Comparison of ENCODE assay signal across 2 cellular contexts in the genomic region with DNA sequence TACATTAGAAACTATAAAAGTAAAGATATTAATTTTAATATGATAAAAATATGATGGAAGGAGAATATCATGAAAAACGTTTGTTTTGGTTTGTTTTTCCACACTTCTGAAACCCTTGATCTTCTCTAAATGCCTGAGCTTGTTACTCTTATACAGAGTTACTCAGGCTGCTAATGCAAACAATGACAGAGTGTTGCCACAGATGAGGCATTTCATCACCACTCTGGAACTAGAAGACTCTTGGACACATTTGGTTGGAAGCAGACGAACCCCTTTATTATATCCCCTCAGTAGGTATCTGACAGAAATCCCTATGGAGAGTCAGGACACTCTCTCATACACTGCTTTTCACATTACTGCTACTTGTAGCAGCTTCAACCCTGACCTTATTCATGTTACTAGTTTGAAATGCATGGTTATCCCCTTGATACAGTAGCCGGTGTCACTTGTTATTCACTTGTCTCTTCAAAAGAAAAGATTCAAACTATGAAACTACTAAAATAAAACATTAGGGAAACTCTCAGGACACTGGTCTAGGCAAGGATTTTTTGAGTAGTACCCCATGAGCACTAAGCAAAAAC.
A peak's percentile ranks its signal among the peaks of the same experiment; 100 is the strongest.
TF ChIP-seq lines count a peak whose summit lies in the region.

No MANE protein-coding gene starts in this region.

TF ChIP-seq in HEK293, 187 proteins besides CTCF, POLR2A, EP300 and RAD21:
- TF ChIP-seq, protein P1, sequence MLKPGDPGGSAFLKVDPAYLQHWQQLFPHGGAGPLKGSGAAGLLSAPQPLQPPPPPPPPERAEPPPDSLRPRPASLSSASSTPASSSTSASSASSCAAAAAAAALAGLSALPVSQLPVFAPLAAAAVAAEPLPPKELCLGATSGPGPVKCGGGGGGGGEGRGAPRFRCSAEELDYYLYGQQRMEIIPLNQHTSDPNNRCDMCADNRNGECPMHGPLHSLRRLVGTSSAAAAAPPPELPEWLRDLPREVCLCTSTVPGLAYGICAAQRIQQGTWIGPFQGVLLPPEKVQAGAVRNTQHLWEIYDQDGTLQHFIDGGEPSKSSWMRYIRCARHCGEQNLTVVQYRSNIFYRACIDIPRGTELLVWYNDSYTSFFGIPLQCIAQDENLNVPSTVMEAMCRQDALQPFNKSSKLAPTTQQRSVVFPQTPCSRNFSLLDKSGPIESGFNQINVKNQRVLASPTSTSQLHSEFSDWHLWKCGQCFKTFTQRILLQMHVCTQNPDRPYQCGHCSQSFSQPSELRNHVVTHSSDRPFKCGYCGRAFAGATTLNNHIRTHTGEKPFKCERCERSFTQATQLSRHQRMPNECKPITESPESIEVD (tag by site-specific recombination; IDR thresholded peaks at IDR 0.05) = peak; percentile 60; the same call in 1 of the 2 replicates
- no peak for TF ChIP-seq ZNF292 (tag by site-specific recombination; IDR thresholded peaks at IDR 0.05; ENCODE audit: borderline replicate concordance, low read depth)
- no peak for TF ChIP-seq ZNF544 (tag by site-specific recombination; IDR thresholded peaks at IDR 0.05)
- TF ChIP-seq, protein P2, sequence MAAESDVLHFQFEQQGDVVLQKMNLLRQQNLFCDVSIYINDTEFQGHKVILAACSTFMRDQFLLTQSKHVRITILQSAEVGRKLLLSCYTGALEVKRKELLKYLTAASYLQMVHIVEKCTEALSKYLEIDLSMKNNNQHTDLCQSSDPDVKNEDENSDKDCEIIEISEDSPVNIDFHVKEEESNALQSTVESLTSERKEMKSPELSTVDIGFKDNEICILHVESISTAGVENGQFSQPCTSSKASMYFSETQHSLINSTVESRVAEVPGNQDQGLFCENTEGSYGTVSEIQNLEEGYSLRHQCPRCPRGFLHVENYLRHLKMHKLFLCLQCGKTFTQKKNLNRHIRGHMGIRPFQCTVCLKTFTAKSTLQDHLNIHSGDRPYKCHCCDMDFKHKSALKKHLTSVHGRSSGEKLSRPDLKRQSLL (tag by site-specific recombination; IDR thresholded peaks at IDR 0.05) = no peak
- no peak for TF ChIP-seq KLF10 (tag by site-specific recombination; IDR thresholded peaks at IDR 0.05)
- TF ChIP-seq ZNF112 (tag by site-specific recombination; IDR thresholded peaks at IDR 0.05) = no peak
- no peak for TF ChIP-seq ZFP69B (tag by site-specific recombination; IDR thresholded peaks at IDR 0.05)
- TF ChIP-seq ZBTB20 (tag by site-specific recombination; IDR thresholded peaks at IDR 0.05) = peak; percentile 16; the same call in 1 of the 2 replicates
- no peak for TF ChIP-seq ZNF248 (tag by site-specific recombination; IDR thresholded peaks at IDR 0.05)
- TF ChIP-seq, protein P3, sequence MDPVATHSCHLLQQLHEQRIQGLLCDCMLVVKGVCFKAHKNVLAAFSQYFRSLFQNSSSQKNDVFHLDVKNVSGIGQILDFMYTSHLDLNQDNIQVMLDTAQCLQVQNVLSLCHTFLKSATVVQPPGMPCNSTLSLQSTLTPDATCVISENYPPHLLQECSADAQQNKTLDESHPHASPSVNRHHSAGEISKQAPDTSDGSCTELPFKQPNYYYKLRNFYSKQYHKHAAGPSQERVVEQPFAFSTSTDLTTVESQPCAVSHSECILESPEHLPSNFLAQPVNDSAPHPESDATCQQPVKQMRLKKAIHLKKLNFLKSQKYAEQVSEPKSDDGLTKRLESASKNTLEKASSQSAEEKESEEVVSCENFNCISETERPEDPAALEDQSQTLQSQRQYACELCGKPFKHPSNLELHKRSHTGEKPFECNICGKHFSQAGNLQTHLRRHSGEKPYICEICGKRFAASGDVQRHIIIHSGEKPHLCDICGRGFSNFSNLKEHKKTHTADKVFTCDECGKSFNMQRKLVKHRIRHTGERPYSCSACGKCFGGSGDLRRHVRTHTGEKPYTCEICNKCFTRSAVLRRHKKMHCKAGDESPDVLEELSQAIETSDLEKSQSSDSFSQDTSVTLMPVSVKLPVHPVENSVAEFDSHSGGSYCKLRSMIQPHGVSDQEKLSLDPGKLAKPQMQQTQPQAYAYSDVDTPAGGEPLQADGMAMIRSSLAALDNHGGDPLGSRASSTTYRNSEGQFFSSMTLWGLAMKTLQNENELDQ (tag by site-specific recombination; IDR thresholded peaks at IDR 0.05; ENCODE audit: low read depth) = no peak
- TF ChIP-seq ZNF2 (tag by site-specific recombination; IDR thresholded peaks at IDR 0.05) = no peak
- no peak for TF ChIP-seq ZNF366 (tag by site-specific recombination; conservative IDR thresholded peaks at IDR 0.05)
- no peak for TF ChIP-seq ZNF394 (tag by site-specific recombination; IDR thresholded peaks at IDR 0.05; ENCODE audit: borderline replicate concordance)
- peak; percentile 49 for TF ChIP-seq OSR2 (tag by site-specific recombination; IDR thresholded peaks at IDR 0.05)
TF ChIP-seq in HEK293: peak in this region for 3.

TF ChIP-seq in HepG2, 621 proteins besides CTCF, POLR2A, EP300 and RAD21 (continued from another document):
- TF ChIP-seq, protein P4, sequence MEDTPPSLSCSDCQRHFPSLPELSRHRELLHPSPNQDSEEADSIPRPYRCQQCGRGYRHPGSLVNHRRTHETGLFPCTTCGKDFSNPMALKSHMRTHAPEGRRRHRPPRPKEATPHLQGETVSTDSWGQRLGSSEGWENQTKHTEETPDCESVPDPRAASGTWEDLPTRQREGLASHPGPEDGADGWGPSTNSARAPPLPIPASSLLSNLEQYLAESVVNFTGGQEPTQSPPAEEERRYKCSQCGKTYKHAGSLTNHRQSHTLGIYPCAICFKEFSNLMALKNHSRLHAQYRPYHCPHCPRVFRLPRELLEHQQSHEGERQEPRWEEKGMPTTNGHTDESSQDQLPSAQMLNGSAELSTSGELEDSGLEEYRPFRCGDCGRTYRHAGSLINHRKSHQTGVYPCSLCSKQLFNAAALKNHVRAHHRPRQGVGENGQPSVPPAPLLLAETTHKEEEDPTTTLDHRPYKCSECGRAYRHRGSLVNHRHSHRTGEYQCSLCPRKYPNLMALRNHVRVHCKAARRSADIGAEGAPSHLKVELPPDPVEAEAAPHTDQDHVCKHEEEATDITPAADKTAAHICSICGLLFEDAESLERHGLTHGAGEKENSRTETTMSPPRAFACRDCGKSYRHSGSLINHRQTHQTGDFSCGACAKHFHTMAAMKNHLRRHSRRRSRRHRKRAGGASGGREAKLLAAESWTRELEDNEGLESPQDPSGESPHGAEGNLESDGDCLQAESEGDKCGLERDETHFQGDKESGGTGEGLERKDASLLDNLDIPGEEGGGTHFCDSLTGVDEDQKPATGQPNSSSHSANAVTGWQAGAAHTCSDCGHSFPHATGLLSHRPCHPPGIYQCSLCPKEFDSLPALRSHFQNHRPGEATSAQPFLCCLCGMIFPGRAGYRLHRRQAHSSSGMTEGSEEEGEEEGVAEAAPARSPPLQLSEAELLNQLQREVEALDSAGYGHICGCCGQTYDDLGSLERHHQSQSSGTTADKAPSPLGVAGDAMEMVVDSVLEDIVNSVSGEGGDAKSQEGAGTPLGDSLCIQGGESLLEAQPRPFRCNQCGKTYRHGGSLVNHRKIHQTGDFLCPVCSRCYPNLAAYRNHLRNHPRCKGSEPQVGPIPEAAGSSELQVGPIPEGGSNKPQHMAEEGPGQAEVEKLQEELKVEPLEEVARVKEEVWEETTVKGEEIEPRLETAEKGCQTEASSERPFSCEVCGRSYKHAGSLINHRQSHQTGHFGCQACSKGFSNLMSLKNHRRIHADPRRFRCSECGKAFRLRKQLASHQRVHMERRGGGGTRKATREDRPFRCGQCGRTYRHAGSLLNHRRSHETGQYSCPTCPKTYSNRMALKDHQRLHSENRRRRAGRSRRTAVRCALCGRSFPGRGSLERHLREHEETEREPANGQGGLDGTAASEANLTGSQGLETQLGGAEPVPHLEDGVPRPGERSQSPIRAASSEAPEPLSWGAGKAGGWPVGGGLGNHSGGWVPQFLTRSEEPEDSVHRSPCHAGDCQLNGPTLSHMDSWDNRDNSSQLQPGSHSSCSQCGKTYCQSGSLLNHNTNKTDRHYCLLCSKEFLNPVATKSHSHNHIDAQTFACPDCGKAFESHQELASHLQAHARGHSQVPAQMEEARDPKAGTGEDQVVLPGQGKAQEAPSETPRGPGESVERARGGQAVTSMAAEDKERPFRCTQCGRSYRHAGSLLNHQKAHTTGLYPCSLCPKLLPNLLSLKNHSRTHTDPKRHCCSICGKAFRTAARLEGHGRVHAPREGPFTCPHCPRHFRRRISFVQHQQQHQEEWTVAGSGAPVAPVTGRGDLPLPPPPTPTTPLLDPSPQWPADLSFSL (CRISPR knock-in tag; IDR thresholded peaks at IDR 0.05) = no peak
- no peak for TF ChIP-seq ZNF652 (CRISPR knock-in tag; IDR thresholded peaks at IDR 0.05; ENCODE audit: borderline replicate concordance, low read depth)
- TF ChIP-seq BHLHE40 (IDR thresholded peaks at IDR 0.05; ENCODE audit: low read length) = no peak
- no peak for TF ChIP-seq ZMAT3 (CRISPR knock-in tag; conservative IDR thresholded peaks at IDR 0.05)
- TF ChIP-seq, protein P5, sequence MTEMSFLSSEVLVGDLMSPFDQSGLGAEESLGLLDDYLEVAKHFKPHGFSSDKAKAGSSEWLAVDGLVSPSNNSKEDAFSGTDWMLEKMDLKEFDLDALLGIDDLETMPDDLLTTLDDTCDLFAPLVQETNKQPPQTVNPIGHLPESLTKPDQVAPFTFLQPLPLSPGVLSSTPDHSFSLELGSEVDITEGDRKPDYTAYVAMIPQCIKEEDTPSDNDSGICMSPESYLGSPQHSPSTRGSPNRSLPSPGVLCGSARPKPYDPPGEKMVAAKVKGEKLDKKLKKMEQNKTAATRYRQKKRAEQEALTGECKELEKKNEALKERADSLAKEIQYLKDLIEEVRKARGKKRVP (CRISPR knock-in tag; IDR thresholded peaks at IDR 0.05) = 0 out of 4 replicates have a peak, but pooled peaks of 1 of the 2 experiments have one; percentile 27
